ENCODE assay signal across 1 cellular context in the genomic region with DNA sequence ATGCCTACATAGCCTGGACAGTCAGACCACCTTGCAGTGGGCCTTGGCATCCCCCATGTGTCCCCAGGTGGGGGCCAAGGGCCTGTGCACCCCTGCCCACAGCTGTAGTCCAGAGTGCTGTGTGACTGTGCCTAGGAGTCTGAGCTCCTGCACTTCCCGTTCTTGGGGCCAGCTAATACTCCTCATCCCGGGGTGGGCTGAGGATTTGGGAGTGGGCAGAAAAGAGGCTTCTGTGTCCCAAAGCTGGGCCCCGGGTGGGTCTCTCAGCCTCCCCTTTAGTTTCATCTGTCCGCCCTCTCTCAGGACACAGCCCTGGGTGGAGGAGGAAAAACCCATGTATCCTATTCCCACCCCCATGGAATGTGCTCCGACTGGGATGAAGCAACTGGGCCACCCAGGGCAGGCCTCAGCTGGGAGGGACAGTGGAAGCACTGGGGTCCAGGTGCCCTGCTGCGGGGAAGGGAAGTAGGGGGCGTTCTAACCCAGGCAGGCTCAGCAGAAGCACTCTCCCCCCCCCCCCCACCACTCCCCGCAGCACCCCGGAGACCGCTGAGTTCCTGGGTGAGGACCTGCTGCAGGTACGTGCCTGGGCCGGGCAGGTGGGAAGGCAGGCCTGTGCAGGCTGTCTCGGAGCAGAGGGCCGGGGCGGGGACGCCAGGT.
TF ChIP-seq lines count a peak whose summit lies in the region.

No MANE protein-coding gene starts in this region.

TF ChIP-seq in H1, 55 proteins besides CTCF, POLR2A, EP300 and RAD21:
- TF ChIP-seq, protein P1, sequence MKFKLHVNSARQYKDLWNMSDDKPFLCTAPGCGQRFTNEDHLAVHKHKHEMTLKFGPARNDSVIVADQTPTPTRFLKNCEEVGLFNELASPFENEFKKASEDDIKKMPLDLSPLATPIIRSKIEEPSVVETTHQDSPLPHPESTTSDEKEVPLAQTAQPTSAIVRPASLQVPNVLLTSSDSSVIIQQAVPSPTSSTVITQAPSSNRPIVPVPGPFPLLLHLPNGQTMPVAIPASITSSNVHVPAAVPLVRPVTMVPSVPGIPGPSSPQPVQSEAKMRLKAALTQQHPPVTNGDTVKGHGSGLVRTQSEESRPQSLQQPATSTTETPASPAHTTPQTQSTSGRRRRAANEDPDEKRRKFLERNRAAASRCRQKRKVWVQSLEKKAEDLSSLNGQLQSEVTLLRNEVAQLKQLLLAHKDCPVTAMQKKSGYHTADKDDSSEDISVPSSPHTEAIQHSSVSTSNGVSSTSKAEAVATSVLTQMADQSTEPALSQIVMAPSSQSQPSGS (IDR thresholded peaks at IDR 0.05; ENCODE audit: low read length) = no peak
- TF ChIP-seq TBP (IDR thresholded peaks at IDR 0.05; ENCODE audit: low read depth, low read length) (no peak), NANOG (IDR thresholded peaks at IDR 0.05; ENCODE audit: insufficient read depth, low read depth, low read length, poor library complexity, severe bottlenecking) (no peak), CREB1 (IDR thresholded peaks at IDR 0.05) (no peak), GABPA (IDR thresholded peaks at IDR 0.05; ENCODE audit: borderline replicate concordance, insufficient read depth, low read length) (no peak), BACH1 (IDR thresholded peaks at IDR 0.05; ENCODE audit: low read length) (no peak), YY1 (IDR thresholded peaks at IDR 0.05; ENCODE audit: low read depth, low read length) (no peak), RNF2 (IDR thresholded peaks at IDR 0.05; ENCODE audit: borderline replicate concordance, low read depth, low read length, missing control alignments, poor library complexity, severe bottlenecking) (no peak)
